ENCODE assay signal across 8 cellular contexts in the genomic region with DNA sequence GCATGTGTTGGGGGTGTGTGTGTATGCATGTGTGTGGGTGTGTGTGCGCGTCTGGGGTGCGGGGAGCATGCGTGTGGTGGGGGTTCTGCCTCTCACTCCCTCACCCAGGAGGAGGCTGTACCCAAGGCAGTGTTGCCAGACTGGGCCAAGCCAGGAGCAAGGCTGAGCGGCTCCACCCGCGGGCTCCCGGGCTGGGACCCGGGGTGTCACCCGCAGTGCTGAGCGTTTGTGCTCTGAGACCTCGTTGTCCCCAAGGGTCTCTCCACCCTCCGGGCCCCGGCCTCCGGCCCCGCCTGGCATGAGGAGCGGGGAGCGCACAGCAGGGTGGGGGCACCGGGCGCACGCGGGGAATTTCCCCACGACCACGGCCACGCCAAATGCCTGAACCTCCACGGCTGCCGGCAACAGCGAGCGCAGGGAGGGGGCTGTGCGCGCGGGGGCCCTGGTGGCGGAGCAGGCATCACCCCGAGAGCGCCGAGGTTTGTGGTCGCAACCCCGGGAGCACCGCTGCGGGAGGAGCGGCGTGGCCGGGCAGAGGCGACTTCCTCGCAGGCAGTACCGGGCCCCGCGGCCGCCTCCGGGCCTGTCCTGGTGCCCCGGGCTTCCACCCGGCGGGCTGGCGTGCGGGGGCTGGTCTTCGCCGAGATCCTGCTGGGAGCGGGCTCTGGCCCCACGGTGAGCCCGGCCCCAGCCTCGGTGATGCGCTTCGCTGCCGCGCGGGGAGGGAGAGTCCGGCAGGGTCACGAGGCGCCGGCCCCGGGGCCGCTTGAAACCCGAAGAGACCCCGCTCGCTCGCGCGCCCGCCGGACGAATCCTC. TPM values are rescaled to one million over a fixed set of nuclear protein-coding genes. Genes with fewer than 3 reads are reported as not detected.
DNase-seq lines count a peak whose midpoint lies in the region; ATAC-seq and TF ChIP-seq lines count a peak whose summit lies in the region.

No MANE protein-coding gene starts in this region.

- ATAC-seq in lung (ENCODE audit: insufficient read depth, low FRiP score) (peak; percentile 64), HG03175 (IDR thresholded peaks at IDR 0.05; ENCODE audit: unreplicated experiment) (no peak)

- H3K4me3 Mint-ChIP-seq in dendritic cell treated with granulocyte-macrophage colony-stimulating factor and Interleukin-4, amounts not matched to agents 40 ng/mL and 50 ng/mL, for 4 days = peak overlapping the region; percentile 69

- TF ChIP-seq POLR2A in transverse colon (IDR thresholded peaks at IDR 0.05) = no peak

- H3K27ac Mint-ChIP-seq in dendritic cell treated with granulocyte-macrophage colony-stimulating factor and Interleukin-4, amounts not matched to agents 40 ng/mL and 50 ng/mL, for 4 days = no peak overlapping the region

- no peaks in the 10 kb centered on the region for H3K79me2 ChIP-seq in Loucy (ENCODE audit: insufficient read depth, low read length)

- no peak for TF ChIP-seq CTCF in AG09309 (IDR thresholded peaks at IDR 0.05; ENCODE audit: control insufficient read depth, insufficient read depth, low read depth, low read length, missing control alignments)
- TF ChIP-seq CTCF in Loucy (conservative IDR thresholded peaks at IDR 0.05; ENCODE audit: low read length) = no peak
- TF ChIP-seq CTCF in lung (IDR thresholded peaks at IDR 0.05; ENCODE audit: control extremely low read depth, extremely low read depth) = no peak
- no peak for TF ChIP-seq CTCF in transverse colon (IDR thresholded peaks at IDR 0.05)

- no peaks in the 10 kb centered on the region for H3K27me3 ChIP-seq in Loucy (ENCODE audit: insufficient read depth, low read length, poor library complexity, severe bottlenecking)
- no peaks in the 10 kb centered on the region for H3K27me3 ChIP-seq in lung (ENCODE audit: control insufficient read depth, insufficient read depth)
- H3K27me3 ChIP-seq in transverse colon = peaks cover 20% of the 10 kb centered on the region

- no peak for TF ChIP-seq EP300 in transverse colon (IDR thresholded peaks at IDR 0.05; ENCODE audit: low read depth)

- H3K9ac ChIP-seq in Loucy (ENCODE audit: low read depth, low read length, poor library complexity, severe bottlenecking) = no peak overlapping the region

- in situ Hi-C loops in transverse colon (cut with MboI; ENCODE audit: low pct_ligation_motif_present in 1 of 4, low pct_unique_long_range_greater_than_20kb in 1 of 4, low sequenced_read_pairs in 3 of 4) = no loop called here

- DNase-seq in AG09309 (ENCODE audit: low read depth) = no peak
- DNase-seq in lung (ENCODE audit: low spot score) = no peak
- no peak for DNase-seq in transverse colon
- DNase-seq in T-helper 9 cell = no peak
- DNase-seq in GOT3 (lab: John Stamatoyannopoulos, UW) = no peak

- H3K9me2 ChIP-seq in Loucy (replicated peaks; ENCODE audit: low read depth, low read length) = no peaks in the 10 kb centered on the region

- peaks cover 13% of the 10 kb centered on the region for H3K4me1 Mint-ChIP-seq in dendritic cell treated with granulocyte-macrophage colony-stimulating factor and Interleukin-4, amounts not matched to agents 40 ng/mL and 50 ng/mL, for 4 days (ENCODE audit: low read depth)

- no peaks in the 10 kb centered on the region for H3K9me3 ChIP-seq in Loucy (ENCODE audit: insufficient read depth, low read depth, low read length)
- peaks cover 0 to 5% of the 10 kb centered on the region in 2 donors for H3K9me3 ChIP-seq in lung (ENCODE audit: control insufficient read depth in 2 of 2, insufficient read depth in 1 of 2, low read length in 1 of 2)
- no peaks in the 10 kb centered on the region for H3K9me3 ChIP-seq in transverse colon

- H3K4me3 ChIP-seq in AG09309 (ENCODE audit: control insufficient read depth, low read depth, low read length) (peak overlapping the region; percentile 48), Loucy (ENCODE audit: low read length, poor library complexity, severe bottlenecking) (no peak overlapping the region), lung (peak overlapping the region; percentile 15), transverse colon (peak overlapping the region; percentile 28 to 58 (median 37))

- H2AFZ ChIP-seq in Loucy (ENCODE audit: low read length) = no peak overlapping the region

- H3K4me1 ChIP-seq in Loucy (ENCODE audit: insufficient read depth, low read length, poor library complexity, severe bottlenecking) (no peaks in the 10 kb centered on the region), lung (ENCODE audit: control insufficient read depth in 2 of 2, insufficient read depth in 2 of 2, low read length in 2 of 2) (peaks cover 4 to 7% of the 10 kb centered on the region in 2 donors), transverse colon (peaks cover 0 to 18% (median 12%) of the 10 kb centered on the region in 4 donors)

- H3K4me2 ChIP-seq in Loucy (ENCODE audit: low read depth, low read length, poor library complexity, severe bottlenecking) = peak overlapping the region; percentile 42

- intact Hi-C loops in dendritic cell treated with granulocyte-macrophage colony-stimulating factor and Interleukin-4, amounts not matched to agents 40 ng/mL and 50 ng/mL, for 4 days (cut with micrococcal nuclease) = no loop called here
- intact Hi-C loops in transverse colon (cut with DNase I; ENCODE audit: low total_unique reads) = no loop called here

- no peaks in the 10 kb centered on the region for H3K9me3 Mint-ChIP-seq in dendritic cell treated with granulocyte-macrophage colony-stimulating factor and Interleukin-4, amounts not matched to agents 40 ng/mL and 50 ng/mL, for 4 days

- peaks cover 5% of the 10 kb centered on the region for H3K36me3 Mint-ChIP-seq in dendritic cell treated with granulocyte-macrophage colony-stimulating factor and Interleukin-4, amounts not matched to agents 40 ng/mL and 50 ng/mL, for 4 days (ENCODE audit: low read depth)

- H3K27me3 Mint-ChIP-seq in dendritic cell treated with granulocyte-macrophage colony-stimulating factor and Interleukin-4, amounts not matched to agents 40 ng/mL and 50 ng/mL, for 4 days = peaks cover 65% of the 10 kb centered on the region

- H3K27ac ChIP-seq in lung (ENCODE audit: low read depth in 1 of 2, low read length in 1 of 2) (no peak overlapping the region), transverse colon (no peak overlapping the region)

- WGBS in lung, 2 donors = 2 to 4% methylated on average over 56 to 81 of the region's 81 CpGs
- WGBS in transverse colon (ENCODE audit: low coverage in 1 of 2), 2 donors = 7% methylated on average over 50 of the region's 81 CpGs; no CpG with 5 or more reads in 1 of the 2 donors

- peaks cover 7% of the 10 kb centered on the region; the same call in 1 of the 2 replicates for H3K36me3 ChIP-seq in Loucy (ENCODE audit: insufficient read depth, low read length)
- peaks cover 3 to 4% of the 10 kb centered on the region in 2 donors for H3K36me3 ChIP-seq in lung (ENCODE audit: control insufficient read depth in 2 of 2, insufficient read depth in 2 of 2, low read length in 2 of 2)
- H3K36me3 ChIP-seq in transverse colon = peaks cover 0 to 4% (median 1%) of the 10 kb centered on the region in 4 donors

- 0 out of 2 replicates have a peak, but pooled peaks cover 3% of the 10 kb centered on the region for H3F3A ChIP-seq in Loucy (ENCODE audit: low read depth)

- no peaks in the 10 kb centered on the region for H4K20me1 ChIP-seq in Loucy (ENCODE audit: insufficient read depth, low read length, poor library complexity, severe bottlenecking)

RNA-seq across cellular contexts. Expression of gene OCA2, which starts 7.4 kb away (rescaled TPM):
- 10 to 100 TPM in 1 of 2 donors, 1 to 10 TPM in 1; 3.9 to 23.0 TPM for total RNA-seq in lung
- polyA plus RNA-seq in lung = under 1 TPM; 0.49 to 0.71 TPM
- 1 to 10 TPM in 2 of 4 donors, not detected in 2; 1.4 to 1.9 TPM for total RNA-seq in transverse colon
